In genomic region chr11:73651661-73652045, GRCh38 we compare ENCODE assay signal across 14 cellular contexts.
"Had no signal": no experiment of that assay in that cellular context is flagged by ENCODE, and none has a peak within 500 bp of the region (broad histone marks: within the 10 kb centered on the region; RNA-seq: fewer than 3 reads in every experiment).

No MANE protein-coding gene starts in this region.

- ATAC-seq: activated T-cell treated with anti-CD3 and anti-CD28 coated beads, Interleukin-2, amount 50 U/mL, for 4 hours; effector memory CD8-positive, alpha-beta T cell; natural killer cell treated with Interleukin-12 subunit alpha and Interleukin-12 subunit beta and Interleukin-15 and Interleukin-18, amount 100 ng/mL, for 72 hours had no signal

- H3K9me3 Mint-ChIP-seq: activated T-cell treated with anti-CD3 and anti-CD28 coated beads, Interleukin-2, amount 50 U/mL, for 4 hours; effector memory CD8-positive, alpha-beta T cell; natural killer cell treated with Interleukin-12 subunit alpha and Interleukin-12 subunit beta and Interleukin-15 and Interleukin-18, amount 100 ng/mL, for 72 hours; stimulated activated naive CD8-positive, alpha-beta T cell treated with anti-CD3 and anti-CD28 coated beads, Interleukin-15, Interleukin-2, amounts not matched to agents 100 ng/mL and 50 ng/mL, for 24 hours had no signal

- DNase-seq: activated CD4-positive, alpha-beta T cell treated with anti-CD3 and anti-CD28 coated beads for 1 hour; activated CD4-positive, alpha-beta T cell treated with anti-CD3 and anti-CD28 coated beads, Interleukin-2, amount 50 U/mL, for 48 hours; activated effector memory CD4-positive, alpha-beta T cell treated with anti-CD3 and anti-CD28 coated beads, Interleukin-2, amount 50 U/mL, for 16 hours; activated T-cell treated with anti-CD3 and anti-CD28 coated beads, Interleukin-2, amount 50 U/mL, for 4 hours; central memory CD4-positive, alpha-beta T cell; cortex of kidney; effector memory CD8-positive, alpha-beta T cell; ovary; stimulated activated CD4-positive, alpha-beta T cell treated with anti-CD3 and anti-CD28 coated beads, Interleukin-4, amount 100 ng/mL, for 1 hour; stimulated activated CD8-positive, alpha-beta memory T cell treated with anti-CD3 and anti-CD28 coated beads, Interleukin-4, amount 100 ng/mL, for 48 hours; uterus had no signal

- H3K36me3 Mint-ChIP-seq: natural killer cell treated with Interleukin-12 subunit alpha and Interleukin-12 subunit beta and Interleukin-15 and Interleukin-18, amount 100 ng/mL, for 72 hours had no signal

- H3K4me3 Mint-ChIP-seq: activated T-cell treated with anti-CD3 and anti-CD28 coated beads, Interleukin-2, amount 50 U/mL, for 4 hours; effector memory CD8-positive, alpha-beta T cell; natural killer cell treated with Interleukin-12 subunit alpha and Interleukin-12 subunit beta and Interleukin-15 and Interleukin-18, amount 100 ng/mL, for 72 hours; stimulated activated naive CD8-positive, alpha-beta T cell treated with anti-CD3 and anti-CD28 coated beads, Interleukin-15, Interleukin-2, amounts not matched to agents 100 ng/mL and 50 ng/mL, for 24 hours had no signal

- H3K27ac ChIP-seq: ascending aorta, ovary, uterus had no signal

- H3K27ac Mint-ChIP-seq: effector memory CD8-positive, alpha-beta T cell; natural killer cell treated with Interleukin-12 subunit alpha and Interleukin-12 subunit beta and Interleukin-15 and Interleukin-18, amount 100 ng/mL, for 72 hours; stimulated activated naive CD8-positive, alpha-beta T cell treated with anti-CD3 and anti-CD28 coated beads, Interleukin-15, Interleukin-2, amounts not matched to agents 100 ng/mL and 50 ng/mL, for 24 hours had no signal

- H3K27me3 Mint-ChIP-seq: effector memory CD8-positive, alpha-beta T cell; natural killer cell treated with Interleukin-12 subunit alpha and Interleukin-12 subunit beta and Interleukin-15 and Interleukin-18, amount 100 ng/mL, for 72 hours; stimulated activated naive CD8-positive, alpha-beta T cell treated with anti-CD3 and anti-CD28 coated beads, Interleukin-15, Interleukin-2, amounts not matched to agents 100 ng/mL and 50 ng/mL, for 24 hours had no signal
